Comparison of ENCODE assay signal across 20 cellular contexts in genomic region chr16:58850019-58850626, GRCh38.
DNase-seq lines count a peak whose midpoint lies in the region; ATAC-seq and TF ChIP-seq lines count a peak whose summit lies in the region.
"Had no signal": no experiment of that assay in that cellular context is flagged by ENCODE, and none has a peak within 500 bp of the region (broad histone marks: within the 10 kb centered on the region; RNA-seq: fewer than 3 reads in every experiment).

No MANE protein-coding gene starts in this region.

- ATAC-seq in GM18868 (IDR thresholded peaks at IDR 0.05; ENCODE audit: unreplicated experiment) (no peak), GM19397 (IDR thresholded peaks at IDR 0.05; ENCODE audit: unreplicated experiment) (no peak)

- no peak for TF ChIP-seq CTCF in endodermal cell (conservative IDR thresholded peaks at IDR 0.05)
- TF ChIP-seq CTCF in osteocyte (IDR thresholded peaks at IDR 0.05) = no peak

- H3K9me3 Mint-ChIP-seq in endodermal cell = peaks cover 9% of the 10 kb centered on the region
- no peaks in the 10 kb centered on the region for H3K9me3 Mint-ChIP-seq in osteocyte (ENCODE audit: unreplicated experiment)

- no peaks in the 10 kb centered on the region for H3K4me1 ChIP-seq in endodermal cell (ENCODE audit: control insufficient read depth, insufficient read depth, low read length)

- H3K9me3 ChIP-seq in endodermal cell (ENCODE audit: control insufficient read depth, low read length) = peaks cover 6% of the 10 kb centered on the region

- H3K4me3 ChIP-seq in endodermal cell (ENCODE audit: low read length) = no peak overlapping the region
- H3K4me3 ChIP-seq: PC-9 had no signal

- H3K36me3 ChIP-seq in endodermal cell (ENCODE audit: control insufficient read depth, insufficient read depth, low read length) = no peaks in the 10 kb centered on the region

- H3K27ac ChIP-seq in endodermal cell (ENCODE audit: low read depth, low read length) = no peak overlapping the region
- H3K27ac ChIP-seq: PC-9 had no signal

- H3K27ac Mint-ChIP-seq in endodermal cell (peak overlapping the region; percentile 48), osteocyte (ENCODE audit: unreplicated experiment) (no peak overlapping the region)
- H3K27ac Mint-ChIP-seq: B cell had no signal

- H3K4me1 Mint-ChIP-seq in endodermal cell = peaks cover 33% of the 10 kb centered on the region
- H3K4me1 Mint-ChIP-seq in osteocyte (ENCODE audit: unreplicated experiment) = peaks cover 13% of the 10 kb centered on the region

- H3K36me3 Mint-ChIP-seq in endodermal cell (ENCODE audit: low read depth) = peaks cover 4% of the 10 kb centered on the region
- no peaks in the 10 kb centered on the region for H3K36me3 Mint-ChIP-seq in osteocyte (ENCODE audit: unreplicated experiment)

- WGBS in endodermal cell (ENCODE audit: insufficient coverage in 1 of 2, insufficient read length in 1 of 2), 2 experiments = 67 to 71% methylated on average over 1 to 4 of the region's 4 CpGs

- no peak overlapping the region for H3K4me3 Mint-ChIP-seq in endodermal cell
- no peak overlapping the region for H3K4me3 Mint-ChIP-seq in osteocyte (ENCODE audit: unreplicated experiment)
- H3K4me3 Mint-ChIP-seq: B cell had no signal

- H3K27me3 Mint-ChIP-seq in endodermal cell (ENCODE audit: insufficient read depth) (no peaks in the 10 kb centered on the region), osteocyte (ENCODE audit: unreplicated experiment) (peaks cover 19% of the 10 kb centered on the region)

- H3K9ac ChIP-seq in endodermal cell (ENCODE audit: extremely low read depth, low read length, poor library complexity, severe bottlenecking) = no peak overlapping the region

- H3K27me3 ChIP-seq in endodermal cell (ENCODE audit: control insufficient read depth, insufficient read depth, low read length, poor library complexity, severe bottlenecking) = no peaks in the 10 kb centered on the region

- DNase-seq in OCI-M1 (lab: John Stamatoyannopoulos, UW) = peak; percentile 30
- no peak for DNase-seq in endodermal cell
- DNase-seq in medulla oblongata (ENCODE audit: extremely low spot score) = peak; percentile 30
- DNase-seq in osteocyte (ENCODE audit: extremely low spot score, unreplicated experiment) = no peak
- no peak for DNase-seq in NCI-H1092 (lab: John Stamatoyannopoulos, UW)
- DNase-seq: COR-L47, DMS 273 treated with DMSO at 0.1 percent for 48 hours, DND-41, HCEC 1CT, KG1, MV-4-11, NCI-H1417, NCI-H187, NCI-H2107, NCI-H524, NCI-H82, PC-9 had no signal

Comparison
In these comparisons a context has a peak if more than half of its experiments do, and no peak if none do; other contexts are left out.
1. DNase-seq: peak in OCI-M1 (single experiment) and medulla oblongata (single experiment); none in endodermal cell (single experiment), osteocyte (single experiment) and NCI-H1092 (single experiment).